ENCODE assay signal across 1 cellular context in genomic region chr12:12724421-12725085, GRCh38.
A peak's percentile ranks its signal among the peaks of the same experiment; 100 is the strongest.
TF ChIP-seq lines count a peak whose summit lies in the region.

No MANE protein-coding gene starts in this region.

TF ChIP-seq in K562, 482 proteins besides CTCF, POLR2A, EP300 and RAD21 (continued from another document):
- TF ChIP-seq SAFB (IDR thresholded peaks at IDR 0.05; ENCODE audit: borderline replicate concordance, low read depth, low read length) (peak; percentile 94), AFF4 (CRISPR knock-in tag; IDR thresholded peaks at IDR 0.05) (peak; percentile 90), ELF2 (CRISPR knock-in tag; IDR thresholded peaks at IDR 0.05) (no peak), E2F6 (IDR thresholded peaks at IDR 0.05; ENCODE audit: borderline replicate concordance in 1 of 2, extremely low read depth in 1 of 2, insufficient read depth in 1 of 2, insufficient read length in 1 of 2, low read depth in 1 of 2, low read length in 1 of 2, poor library complexity in 1 of 2, severe bottlenecking in 1 of 2) (peak in 1 of 2 experiments; percentile 4), MEIS2 (IDR thresholded peaks at IDR 0.05; ENCODE audit: partially characterized antibody) (no peak), ZNF717 (CRISPR knock-in tag; IDR thresholded peaks at IDR 0.05) (no peak), ZFX (CRISPR knock-in tag; IDR thresholded peaks at IDR 0.05) (peak; percentile 71), POLR2B (IDR thresholded peaks at IDR 0.05; ENCODE audit: low read depth, partially characterized antibody) (peak; percentile 51), UBTF (IDR thresholded peaks at IDR 0.05; ENCODE audit: borderline replicate concordance in 1 of 2, low read depth in 2 of 2, low read length in 2 of 2) (0 out of 4 replicates have a peak, but pooled peaks of 1 of the 2 experiments have one; percentile 60), DDX20 (tag; IDR thresholded peaks at IDR 0.05; ENCODE audit: low read depth) (no peak)
